Comparison of ENCODE assay signal across 8 cellular contexts in genomic region chr19:18097217-18097992, GRCh38. TPM values are rescaled to one million over a fixed set of nuclear protein-coding genes. Genes with fewer than 3 reads are reported as not detected.
DNase-seq lines count a peak whose midpoint lies in the region; ATAC-seq and TF ChIP-seq lines count a peak whose summit lies in the region.

Gene MAST3 (plus strand): TSS chr19:18097778. CDS start chr19:18097793, 15 bp downstream.

- H3K4me3 ChIP-seq in GM12864 (ENCODE audit: low read depth, low read length) = peak within 1 kb of the TSS; percentile 72

- no peak for TF ChIP-seq CTCF in GM12864 (IDR thresholded peaks at IDR 0.05; ENCODE audit: low read depth, low read length, missing control alignments)

- ATAC-seq in HG02759 (IDR thresholded peaks at IDR 0.05; ENCODE audit: unreplicated experiment) (peak; percentile 57), left colon (peak; percentile 98), HG03378 (IDR thresholded peaks at IDR 0.05; ENCODE audit: unreplicated experiment) (no peak)

- H3K27ac ChIP-seq in cingulate gyrus (ENCODE audit: low read depth, low read length) = peak within 1 kb of the TSS; percentile 77

- intact Hi-C loops in left colon (cut with DNase I, micrococcal nuclease) = no loop called here

- DNase-seq in GM12864 (ENCODE audit: low read depth) (no peak), NCI-H2227 (lab: John Stamatoyannopoulos, UW; ENCODE audit: unreplicated experiment) (peak; percentile 83), left colon (peak; percentile 85 to 92)
- peak; percentile 91 for DNase-seq in activated CD4-positive, alpha-beta T cell treated with anti-CD3 and anti-CD28 coated beads for 4 hours
- peak; percentile 90 to 95 for DNase-seq in stimulated activated CD4-positive, alpha-beta T cell treated with anti-CD3 and anti-CD28 coated beads, Interleukin-2, amount 100 ng/mL, for 24 hours

RNA-seq across cellular contexts. Expression of gene MAST3, which starts in this region (rescaled TPM):
- total RNA-seq in left colon = 10 to 100 TPM; 33.6 to 38.6 TPM
